In genomic region chr1:1019122-1019999, GRCh38 we compare ENCODE assay signal across 8 cellular contexts. TPM values are rescaled to one million over a fixed set of nuclear protein-coding genes. Genes with fewer than 3 reads are reported as not detected.
DNase-seq lines count a peak whose midpoint lies in the region; ATAC-seq and TF ChIP-seq lines count a peak whose summit lies in the region.

No MANE protein-coding gene starts in this region.

- peak; percentile 89 for TF ChIP-seq CTCF in 22Rv1 (IDR thresholded peaks at IDR 0.05)
- peak; percentile 77 for TF ChIP-seq CTCF in GM13977 (IDR thresholded peaks at IDR 0.05; ENCODE audit: extremely low read depth, insufficient read depth, missing control alignments)
- TF ChIP-seq CTCF in colonic mucosa (IDR thresholded peaks at IDR 0.05) = peak; percentile 19
- TF ChIP-seq CTCF in right lobe of liver (IDR thresholded peaks at IDR 0.05) = peak; percentile 33 to 71 (median 43)

- H3K9me3 ChIP-seq in colonic mucosa (no peaks in the 10 kb centered on the region), right lobe of liver (no peaks in the 10 kb centered on the region)

- H3K9ac ChIP-seq in colonic mucosa (ENCODE audit: low read depth in 2 of 2, low read length in 2 of 2) = no peak overlapping the region

- intact Hi-C loops in colonic mucosa (cut with DNase I) = no loop called here
- intact Hi-C loops in right lobe of liver (cut with DNase I) = no loop called here

- TF ChIP-seq POLR2A in right lobe of liver (IDR thresholded peaks at IDR 0.05) = no peak

- H3K4me1 ChIP-seq in colonic mucosa (peaks cover 6% of the 10 kb centered on the region), right lobe of liver (peaks cover 0 to 11% (median 5%) of the 10 kb centered on the region in 4 donors)

- H3K27ac ChIP-seq in 22Rv1 = peak overlapping the region; percentile 87
- H3K27ac ChIP-seq in colonic mucosa = peak overlapping the region; percentile 85
- peak overlapping the region; percentile 74 to 88 (median 78) for H3K27ac ChIP-seq in right lobe of liver

- H3K36me3 ChIP-seq in colonic mucosa = no peaks in the 10 kb centered on the region
- H3K36me3 ChIP-seq in right lobe of liver = no peaks in the 10 kb centered on the region

- WGBS in right lobe of liver (ENCODE audit: insufficient coverage, low coverage, low lambda C conversion rate, missing lambda C conversion rate) = 20% methylated on average over 1 of the region's 91 CpGs

- DNase-seq in GM13977 (ENCODE audit: low spot score) (peak; percentile 97), NCI-H2171 treated with DMSO at 0.1 percent for 48 hours (lab: John Stamatoyannopoulos, UW) (peak; percentile 66), colonic mucosa (peak; percentile 81), right lobe of liver (peak; percentile 88 to 90 (median 90))
- peak; percentile 72 to 73 for DNase-seq in activated CD4-positive, alpha-beta T cell treated with anti-CD3 and anti-CD28 coated beads for 24 hours (ENCODE audit: low read depth in 2 of 2)
- DNase-seq in stimulated activated CD4-positive, alpha-beta T cell treated with anti-CD3 and anti-CD28 coated beads, Interleukin-4, amount 100 ng/mL, for 4 hours = peak; percentile 72 to 82

- in situ Hi-C loops in GM13977 (cut with MboI; ENCODE audit: low pct_unique_long_range_greater_than_20kb, low sequenced_read_pairs, unreplicated experiment) = no loop called here

- H3K27me3 ChIP-seq in colonic mucosa = no peaks in the 10 kb centered on the region
- H3K27me3 ChIP-seq in right lobe of liver = no peaks in the 10 kb centered on the region

- ATAC-seq in HG02852 (IDR thresholded peaks at IDR 0.05; ENCODE audit: unreplicated experiment) (peak; percentile 62), right lobe of liver (peak; percentile 83 to 93 (median 86))

- H3K4me3 ChIP-seq in colonic mucosa = peak overlapping the region; percentile 75
- H3K4me3 ChIP-seq in right lobe of liver = peak overlapping the region; percentile 62 to 74 (median 64)

RNA-seq across cellular contexts. Expression of gene AGRN, which starts 0.6 kb away (rescaled TPM):
- 100 to 1,000 TPM in 1 of 2 donors, 10 to 100 TPM in 1; 68.1 to 106 TPM for total RNA-seq in colonic mucosa
- 10 to 100 TPM; 14.2 to 44.5 (median 35.2) TPM for total RNA-seq in right lobe of liver

RNA-seq across cellular contexts. Expression of gene ISG15, which starts 6.1 kb away (rescaled TPM):
- total RNA-seq in colonic mucosa = 10 to 100 TPM; 21.9 to 25.2 TPM
- total RNA-seq in right lobe of liver = 10 to 100 TPM; 16.3 to 98.7 (median 26.4) TPM

RNA-seq across cellular contexts. Expression of gene HES4, which starts 19.5 kb away (rescaled TPM):
- total RNA-seq in colonic mucosa = 10 to 100 TPM; 30.5 to 47.3 TPM
- 10 to 100 TPM in 2 of 6 experiments, 1 to 10 TPM in 4; 1.6 to 21.5 (median 5.2) TPM for total RNA-seq in right lobe of liver

RNA-seq across cellular contexts. Expression of gene PERM1, which starts 37.5 kb away (rescaled TPM):
- total RNA-seq in colonic mucosa = not detected
- under 1 TPM in 4 of 6 experiments, not detected in 2; 0.18 to 0.46 (median 0.28) TPM for total RNA-seq in right lobe of liver

RNA-seq across cellular contexts. Expression of gene PLEKHN1, which starts 53.1 kb away (rescaled TPM):
- total RNA-seq in colonic mucosa (under 1 TPM; 0.61 to 0.64 TPM), right lobe of liver (1 to 10 TPM in 1 of 6 experiments, under 1 TPM in 4, not detected in 1; 0.11 to 2.4 (median 0.26) TPM)

Comparison
In these comparisons a context has a peak if more than half of its experiments do, and no peak if none do; other contexts are left out.
1. Peak in every context shown above with its lines: DNase-seq, ATAC-seq, H3K4me3 ChIP-seq and H3K27ac ChIP-seq.
2. CTCF ChIP-seq: peak in every context shown above with its lines; median percentile 89 in 22Rv1; 77 in GM13977; 43 in right lobe of liver; 19 in colonic mucosa.